8 cellular contexts compared by ENCODE assay signal in genomic region chr16:75565640-75566039, GRCh38. TPM values are rescaled to one million over a fixed set of nuclear protein-coding genes. Genes with fewer than 3 reads are reported as not detected.
A peak's percentile ranks its signal among the peaks of the same experiment; 100 is the strongest.
DNase-seq lines count a peak whose midpoint lies in the region; ATAC-seq and TF ChIP-seq lines count a peak whose summit lies in the region.

No MANE protein-coding gene starts in this region.

- peaks cover 65% of the 10 kb centered on the region for H3K4me1 Mint-ChIP-seq in brain

- H3K27ac Mint-ChIP-seq in brain = peak overlapping the region; percentile 95 to 98 (median 97)

- H3K9ac ChIP-seq in mesendoderm (ENCODE audit: low read length) = peak overlapping the region; percentile 87

- no peak for DNase-seq in mesendoderm
- no peak for DNase-seq in stimulated activated CD4-positive, alpha-beta T cell treated with anti-CD3 and anti-CD28 coated beads, Interleukin-4, amount 100 ng/mL, for 1 hour
- no peak for DNase-seq in DMS153 (lab: John Stamatoyannopoulos, UW)
- no peak for DNase-seq in cerebellum (ENCODE audit: low spot score)
- DNase-seq in iPS-NIHi7 (ENCODE audit: extremely low spot score) = no peak

- peaks cover 10% of the 10 kb centered on the region for H3K79me1 ChIP-seq in mesendoderm (ENCODE audit: low read length)

- H2BK5ac ChIP-seq in mesendoderm (ENCODE audit: low read length) = no peak overlapping the region

- H3K4me2 ChIP-seq in mesendoderm (ENCODE audit: low read length) = peak overlapping the region; percentile 100

- no peak overlapping the region for H4K8ac ChIP-seq in mesendoderm (ENCODE audit: low read depth, low read length)

- no peak overlapping the region for H3K27ac ChIP-seq in mesendoderm (ENCODE audit: low read depth, low read length)

- H3K4ac ChIP-seq in mesendoderm (ENCODE audit: low read depth, low read length) = no peak overlapping the region

- WGBS in mesendoderm (ENCODE audit: extremely low coverage, insufficient coverage, low lambda C conversion rate) = no CpG with 5 or more reads among the region's 15 CpGs

- peaks cover 18% of the 10 kb centered on the region for H3K27me3 Mint-ChIP-seq in brain

- no peak overlapping the region for H3K23ac ChIP-seq in mesendoderm (ENCODE audit: low read length)

- peak overlapping the region; percentile 96 to 99 (median 98) for H3K4me3 Mint-ChIP-seq in brain

- H3K4me3 ChIP-seq in mesendoderm (ENCODE audit: low read length) = peak overlapping the region; percentile 97

- no peak overlapping the region for H3K18ac ChIP-seq in mesendoderm (ENCODE audit: low read length)

- no peak overlapping the region for H2BK15ac ChIP-seq in mesendoderm (replicated peaks; ENCODE audit: low read depth)

- H3K79me2 ChIP-seq in mesendoderm (ENCODE audit: control insufficient read depth, insufficient read depth, low read length) = peaks cover 7% of the 10 kb centered on the region

- H3K56ac ChIP-seq in mesendoderm (ENCODE audit: low read length) = peak overlapping the region; percentile 95

- no peaks in the 10 kb centered on the region for H3K27me3 ChIP-seq in mesendoderm (ENCODE audit: insufficient read depth, low read length, poor library complexity)

- peaks cover 34% of the 10 kb centered on the region for H3K36me3 Mint-ChIP-seq in brain

- peaks cover 7% of the 10 kb centered on the region for H3K36me3 ChIP-seq in mesendoderm (ENCODE audit: control insufficient read depth, insufficient read depth, low read length)

- H4K5ac ChIP-seq in mesendoderm (ENCODE audit: low read length) = no peak overlapping the region

- no peaks in the 10 kb centered on the region for H3K4me1 ChIP-seq in mesendoderm (ENCODE audit: control insufficient read depth, low read depth, low read length)

- no peak for TF ChIP-seq CTCF in brain (conservative IDR thresholded peaks at IDR 0.05)

- no peak overlapping the region for H2AK5ac ChIP-seq in mesendoderm (ENCODE audit: low read length)

- ATAC-seq in GM19351 (IDR thresholded peaks at IDR 0.05; ENCODE audit: unreplicated experiment) = peak; percentile 7
- ATAC-seq in HG03280 (IDR thresholded peaks at IDR 0.05; ENCODE audit: unreplicated experiment) = peak; percentile 6

- H3K9me3 Mint-ChIP-seq in brain = no peaks in the 10 kb centered on the region

- H2BK120ac ChIP-seq in mesendoderm (ENCODE audit: low read depth, low read length) = no peak overlapping the region

RNA-seq across cellular contexts. Expression of gene GABARAPL2, which starts 0.5 kb away (rescaled TPM):
- 294 TPM for polyA plus RNA-seq in brain (ENCODE audit: insufficient read depth, low read depth, low replicate concordance)
- polyA plus RNA-seq in mesendoderm (2013, experiment 1 of 2) = 53.4 TPM
- 55.3 TPM for polyA plus RNA-seq in mesendoderm (2013, experiment 2 of 2)
- total RNA-seq in cerebellum = 62.2 TPM

RNA-seq across cellular contexts. Expression of gene TMEM231, which starts 9.6 kb away (rescaled TPM):
- polyA plus RNA-seq in brain (ENCODE audit: insufficient read depth, low read depth, low replicate concordance) = 14.4 TPM
- polyA plus RNA-seq in mesendoderm (2013, experiment 1 of 2) = 6.0 TPM
- polyA plus RNA-seq in mesendoderm (2013, experiment 2 of 2) = 6.0 TPM
- total RNA-seq in cerebellum = 21.2 TPM

RNA-seq across cellular contexts. Expression of gene CHST5, which starts 29.7 kb away (rescaled TPM):
- 0.49 TPM for polyA plus RNA-seq in brain (ENCODE audit: insufficient read depth, low read depth, low replicate concordance)
- polyA plus RNA-seq in mesendoderm (2013, experiment 1 of 2) = 0.01 TPM
- polyA plus RNA-seq in mesendoderm (2013, experiment 2 of 2) = 0.01 TPM
- 0.45 TPM for total RNA-seq in cerebellum

RNA-seq across cellular contexts. Expression of gene ADAT1, which starts 57.4 kb away (rescaled TPM):
- 59.0 TPM for polyA plus RNA-seq in brain (ENCODE audit: insufficient read depth, low read depth, low replicate concordance)
- 28.3 TPM for polyA plus RNA-seq in mesendoderm (2013, experiment 1 of 2)
- 28.9 TPM for polyA plus RNA-seq in mesendoderm (2013, experiment 2 of 2)
- 67.4 TPM for total RNA-seq in cerebellum
